Comparison of ENCODE assay signal across 21 cellular contexts in genomic region chr4:41158274-41158673, GRCh38. TPM values are rescaled to one million over a fixed set of nuclear protein-coding genes. Genes with fewer than 3 reads are reported as not detected.
DNase-seq lines count a peak whose midpoint lies in the region; ATAC-seq, FAIRE-seq and TF ChIP-seq lines count a peak whose summit lies in the region.
"Had no signal": no experiment of that assay in that cellular context is flagged by ENCODE, and none has a peak within 500 bp of the region (broad histone marks: within the 10 kb centered on the region; RNA-seq: fewer than 3 reads in every experiment).

No MANE protein-coding gene starts in this region.

- CTCF ChIA-PET in A549 (lab: Yijun Ruan, JAX), result no interaction called here

- H4K8ac ChIP-seq in mesenchymal stem cell (ENCODE audit: low read length), result no peak overlapping the region

- TF ChIP-seq CTCF in A549 (IDR thresholded peaks at IDR 0.05) (no peak), HFFc6 (IDR thresholded peaks at IDR 0.05) (no peak), chondrocyte (IDR thresholded peaks at IDR 0.05) (no peak), endodermal cell (conservative IDR thresholded peaks at IDR 0.05) (no peak)

- peak overlapping the region; percentile 22 for H2BK5ac ChIP-seq in mesenchymal stem cell (ENCODE audit: low read depth, low read length, poor library complexity, severe bottlenecking)

- peak overlapping the region in 1 of 2 experiments; percentile 62 for H3K18ac ChIP-seq in mesenchymal stem cell (ENCODE audit: low read depth in 1 of 2, low read length in 2 of 2)

- H3K27me3 Mint-ChIP-seq in HFFc6 (ENCODE audit: insufficient read depth) (no peaks in the 10 kb centered on the region), chondrocyte (ENCODE audit: low read depth) (no peaks in the 10 kb centered on the region), endodermal cell (ENCODE audit: insufficient read depth) (no peaks in the 10 kb centered on the region)

- POLR2A ChIA-PET in A549 (lab: Yijun Ruan, JAX), result no interaction called here

- H3K27ac ChIP-seq in A549 (peak overlapping the region in 1 of 2 experiments; percentile 32; a peak in 3 of 6 replicates), mesenchymal stem cell (ENCODE audit: low read length, poor library complexity, severe bottlenecking) (peak overlapping the region; percentile 78), endodermal cell (ENCODE audit: low read depth, low read length) (no peak overlapping the region)
- H3K27ac ChIP-seq: HL-60 had no signal

- no peak for TF ChIP-seq EP300 in A549 (IDR thresholded peaks at IDR 0.05)

- H3K27ac Mint-ChIP-seq in HFFc6 (peak overlapping the region; percentile 83; the same call in 1 of the 2 replicates), chondrocyte (ENCODE audit: unreplicated experiment) (peak overlapping the region; percentile 69), endodermal cell (no peak overlapping the region)
- H3K27ac Mint-ChIP-seq: CD4-positive, CD25-positive, alpha-beta regulatory T cell had no signal

- TF ChIP-seq POLR2A in A549 (IDR thresholded peaks at IDR 0.05; ENCODE audit: low read length), result no peak

- H2BK15ac ChIP-seq in mesenchymal stem cell (ENCODE audit: low read depth, poor library complexity, severe bottlenecking), result no peak overlapping the region

- no peaks in the 10 kb centered on the region for H3K27me3 ChIP-seq in mesenchymal stem cell (ENCODE audit: control insufficient read depth in 1 of 2, insufficient read depth in 1 of 2, low read length in 2 of 2)
- H3K27me3 ChIP-seq in endodermal cell (ENCODE audit: control insufficient read depth, insufficient read depth, low read length, poor library complexity, severe bottlenecking), result no peaks in the 10 kb centered on the region

- no peaks in the 10 kb centered on the region for H3K9me3 ChIP-seq in A549
- no peaks in the 10 kb centered on the region for H3K9me3 ChIP-seq in mesenchymal stem cell (ENCODE audit: control insufficient read depth, low read length)
- H3K9me3 ChIP-seq in endodermal cell (ENCODE audit: control insufficient read depth, low read length), result no peaks in the 10 kb centered on the region

- H3K4me3 Mint-ChIP-seq in HFFc6 (no peak overlapping the region), chondrocyte (ENCODE audit: unreplicated experiment) (no peak overlapping the region), endodermal cell (no peak overlapping the region)
- H3K4me3 Mint-ChIP-seq: CD4-positive, CD25-positive, alpha-beta regulatory T cell had no signal

- no peak overlapping the region for H2AFZ ChIP-seq in mesenchymal stem cell (ENCODE audit: low read depth, low read length)

- H3K4me3 ChIP-seq in A549, result no peak overlapping the region
- H3K4me3 ChIP-seq in mesenchymal stem cell (ENCODE audit: insufficient read depth in 1 of 2, low read depth in 1 of 2, low read length in 2 of 2), result no peak overlapping the region
- H3K4me3 ChIP-seq in endodermal cell (ENCODE audit: low read length), result no peak overlapping the region

- H3K23ac ChIP-seq in mesenchymal stem cell (ENCODE audit: low read length in 2 of 2), result no peak overlapping the region

- H3K36me3 ChIP-seq in mesenchymal stem cell (ENCODE audit: control insufficient read depth in 1 of 2, insufficient read depth in 2 of 2, low read depth in 1 of 2, low read length in 2 of 2) (no peaks in the 10 kb centered on the region), endodermal cell (ENCODE audit: control insufficient read depth, insufficient read depth, low read length) (no peaks in the 10 kb centered on the region)

- H4K91ac ChIP-seq in mesenchymal stem cell (ENCODE audit: low read length), result no peak overlapping the region

- TF ChIP-seq RAD21 in A549 (conservative IDR thresholded peaks at IDR 0.05 in 1 of 2, IDR thresholded peaks at IDR 0.05 in 1 of 2), result no peak

- no peaks in the 10 kb centered on the region for H3K9me3 Mint-ChIP-seq in HFFc6
- no peaks in the 10 kb centered on the region for H3K9me3 Mint-ChIP-seq in chondrocyte (ENCODE audit: low read depth)
- H3K9me3 Mint-ChIP-seq in endodermal cell, result no peaks in the 10 kb centered on the region

- H3K4me2 ChIP-seq in A549, result 0 out of 3 replicates have a peak overlapping the region, but pooled peaks have one; percentile 9
- H3K4me2 ChIP-seq in mesenchymal stem cell (ENCODE audit: low read length, poor library complexity, severe bottlenecking), result no peak overlapping the region

- no peak for FAIRE-seq in A549 (lab: Jason Lieb, UNC)
- FAIRE-seq: A204.1, H54 had no signal

- ATAC-seq in A549 (no peak), GM21423 (IDR thresholded peaks at IDR 0.05; ENCODE audit: unreplicated experiment) (no peak)
- ATAC-seq: Panc1 had no signal

- H2BK120ac ChIP-seq in mesenchymal stem cell (ENCODE audit: low read depth, low read length), result no peak overlapping the region

- H3K4ac ChIP-seq in mesenchymal stem cell (ENCODE audit: low read depth in 1 of 2, low read length in 2 of 2), result peak overlapping the region; percentile 39 to 75

- WGBS in A549 (ENCODE audit: missing lambda C conversion rate), result 42% methylated on average over 1 of the region's 1 CpG
- no CpG with 5 or more reads among the region's 1 CpG for WGBS in mesenchymal stem cell
- 80 to 93% methylated on average over 1 of the region's 1 CpG for WGBS in endodermal cell (ENCODE audit: insufficient coverage in 1 of 2, insufficient read length in 1 of 2), 2 experiments

- H3K4me1 Mint-ChIP-seq in HFFc6 (ENCODE audit: low read depth), result peaks cover 95% of the 10 kb centered on the region
- H3K4me1 Mint-ChIP-seq in chondrocyte (ENCODE audit: low read depth), result peaks cover 87% of the 10 kb centered on the region
- peaks cover 39% of the 10 kb centered on the region for H3K4me1 Mint-ChIP-seq in endodermal cell
- H3K4me1 Mint-ChIP-seq: CD4-positive, CD25-positive, alpha-beta regulatory T cell had no signal

- H3K79me1 ChIP-seq in mesenchymal stem cell (replicated peaks; ENCODE audit: low read length, poor library complexity, severe bottlenecking), result peaks cover 7% of the 10 kb centered on the region

- no peak for DNase-seq in A549 (ENCODE audit: low read depth in 1 of 2, low spot score in 1 of 2)
- no peak for DNase-seq in HFFc6
- no peak for DNase-seq in chondrocyte (ENCODE audit: low spot score)
- no peak for DNase-seq in mesenchymal stem cell
- no peak for DNase-seq in middle frontal gyrus (ENCODE audit: extremely low spot score, low spot score)
- no peak for DNase-seq in nucleus accumbens (lab: John Stamatoyannopoulos, UW)
- DNase-seq in endodermal cell, result no peak
- DNase-seq: CD4-positive, CD25-positive, alpha-beta regulatory T cell; DMS79; KG1; NCI-H1105 treated with DMSO at 0.1 percent for 48 hours; NCI-H2029 treated with DMSO at 0.1 percent for 48 hours; NCI-H226; NCI-H510A treated with DMSO at 0.1 percent for 48 hours; NCI-H774; NK-92 treated with Interleukin-12 subunit alpha and Interleukin-12 subunit beta, amount 100 ng/mL, for 24 hours had no signal

- H3K9ac ChIP-seq in mesenchymal stem cell (ENCODE audit: low read length) (no peak overlapping the region), endodermal cell (ENCODE audit: extremely low read depth, low read length, poor library complexity, severe bottlenecking) (no peak overlapping the region)

- H2BK12ac ChIP-seq in mesenchymal stem cell (ENCODE audit: low read length in 2 of 2), result no peak overlapping the region

- peak overlapping the region; percentile 95 for H2AK5ac ChIP-seq in mesenchymal stem cell (ENCODE audit: low read length, severe bottlenecking)

- no peak overlapping the region for H3K14ac ChIP-seq in mesenchymal stem cell (ENCODE audit: low read length in 2 of 2)

- peaks cover 42% of the 10 kb centered on the region for H3K4me1 ChIP-seq in A549
- H3K4me1 ChIP-seq in mesenchymal stem cell (ENCODE audit: control insufficient read depth, insufficient read depth, low read depth, low read length), result peaks cover 19% of the 10 kb centered on the region
- no peaks in the 10 kb centered on the region for H3K4me1 ChIP-seq in endodermal cell (ENCODE audit: control insufficient read depth, insufficient read depth, low read length)

- peaks cover 8% of the 10 kb centered on the region for H3K36me3 Mint-ChIP-seq in HFFc6 (ENCODE audit: low read depth)
- peaks cover 2% of the 10 kb centered on the region for H3K36me3 Mint-ChIP-seq in chondrocyte (ENCODE audit: low read depth)
- H3K36me3 Mint-ChIP-seq in endodermal cell (ENCODE audit: low read depth), result peaks cover 8% of the 10 kb centered on the region
- H3K36me3 Mint-ChIP-seq: CD4-positive, CD25-positive, alpha-beta regulatory T cell had no signal

TF ChIP-seq in A549, 52 proteins besides CTCF, POLR2A, EP300 and RAD21:
- TF ChIP-seq ZNF302 (CRISPR knock-in tag; IDR thresholded peaks at IDR 0.05) (no peak), ZC3H11A (IDR thresholded peaks at IDR 0.05) (no peak)
- TF ChIP-seq, protein P1, sequence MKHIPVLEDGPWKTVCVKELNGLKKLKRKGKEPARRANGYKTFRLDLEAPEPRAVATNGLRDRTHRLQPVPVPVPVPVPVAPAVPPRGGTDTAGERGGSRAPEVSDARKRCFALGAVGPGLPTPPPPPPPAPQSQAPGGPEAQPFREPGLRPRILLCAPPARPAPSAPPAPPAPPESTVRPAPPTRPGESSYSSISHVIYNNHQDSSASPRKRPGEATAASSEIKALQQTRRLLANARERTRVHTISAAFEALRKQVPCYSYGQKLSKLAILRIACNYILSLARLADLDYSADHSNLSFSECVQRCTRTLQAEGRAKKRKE (CRISPR knock-in tag; IDR thresholded peaks at IDR 0.05; ENCODE audit: low read depth), result no peak
TF ChIP-seq in A549: peak in this region for 0.

RNA-seq across cellular contexts. Expression of gene APBB2, which starts 56.1 kb away (rescaled TPM):
- polyA plus RNA-seq in A549 (2011; rRNA removed), result 31.3 and 31.9 TPM in 2 replicates
- 12.3 and 12.9 TPM in 2 replicates for polyA plus RNA-seq in A549 (2012; cell fraction: cytosol; rRNA removed)
- polyA plus RNA-seq in A549 (2012; cell fraction: nucleus; rRNA removed), result 12.0 and 15.6 TPM in 2 replicates
- 8.3 to 9.9 TPM (median 9.6 TPM) in 3 replicates for polyA plus RNA-seq in A549 (2017; fragmentation: RNase III; extraction: RNeasy Plus Mini Kit Qiagen cat#74134 plus additional on column Dnase treatment)
- 54.3 and 57.4 TPM in 2 replicates for polyA minus RNA-seq in A549 (2011; rRNA and poly(A)+ RNA removed)
- 10 to 100 TPM; 32.4 to 45.5 (median 35.8) TPM for total RNA-seq in HFFc6 (2021; fragmentation: NEBNext Ultra II Directional; extraction: Animal tissue kit (Norgen Biotek cat#: 25700))
- total RNA-seq in chondrocyte, result 111 to 192 TPM (median 119 TPM) in 3 replicates
- polyA plus RNA-seq in mesenchymal stem cell (2013, experiment 1 of 2), result 22.6 TPM
- 22.6 TPM for polyA plus RNA-seq in mesenchymal stem cell (2013, experiment 2 of 2)
- 10 to 100 TPM; 56.1 to 64.8 TPM for total RNA-seq in endodermal cell
- 63.0 TPM for polyA plus RNA-seq in endodermal cell (2013, experiment 1 of 2)
- 57.6 TPM for polyA plus RNA-seq in endodermal cell (2013, experiment 2 of 2)
- total RNA-seq: CD4-positive, CD25-positive, alpha-beta regulatory T cell had no signal
- polyA plus RNA-seq: CD4-positive, CD25-positive, alpha-beta regulatory T cell had no signal
